In the genomic region with DNA sequence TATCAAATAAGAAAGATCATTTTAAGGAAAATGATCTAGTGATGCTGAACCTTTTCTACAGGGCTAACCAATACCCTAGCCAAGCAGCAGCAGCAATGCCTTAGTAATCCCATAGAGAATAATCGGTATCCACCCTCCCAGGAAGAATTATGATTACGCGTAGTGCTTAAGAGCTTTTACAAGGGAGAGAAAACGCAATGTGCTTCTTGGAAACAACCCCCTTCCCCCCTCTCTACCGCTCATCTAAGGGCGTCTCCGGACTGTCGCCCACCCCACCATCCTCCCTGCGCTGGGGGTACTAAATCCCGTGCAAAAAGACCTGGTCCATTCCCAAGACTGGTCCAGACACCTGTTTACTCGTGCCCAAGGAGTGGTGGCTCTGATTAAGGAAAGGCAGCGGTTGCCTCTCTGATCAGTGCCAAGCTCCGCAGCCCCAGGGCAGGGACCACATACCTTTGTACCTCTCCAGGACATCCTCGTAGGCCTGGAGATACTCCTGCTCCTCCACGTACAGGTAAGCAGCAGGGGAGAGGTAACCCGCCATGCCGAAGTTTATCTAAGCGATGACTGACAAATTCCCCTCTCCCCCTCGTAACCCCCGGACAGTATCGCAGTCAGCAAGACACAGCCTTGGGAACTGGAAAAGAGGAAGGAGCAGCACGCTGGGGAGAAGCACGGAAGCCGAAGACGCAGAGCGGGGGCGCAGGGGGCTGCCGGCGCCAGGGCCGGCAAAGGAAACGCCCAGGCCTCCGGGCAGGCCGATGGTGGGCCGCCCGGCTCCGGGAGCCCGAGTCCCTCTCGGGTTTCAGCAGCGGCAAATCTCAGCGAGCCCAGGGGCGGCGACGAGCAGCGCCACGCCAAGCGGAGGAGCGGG, we compare ENCODE assay signal across 8 cellular contexts.
A peak's percentile ranks its signal among the peaks of the same experiment; 100 is the strongest.
DNase-seq lines count a peak whose midpoint lies in the region; ATAC-seq and TF ChIP-seq lines count a peak whose summit lies in the region.

No MANE protein-coding gene starts in this region.

- H3K9me3 Mint-ChIP-seq in type B pancreatic cell = no peaks in the 10 kb centered on the region

- DNase-seq in ELR (ENCODE audit: low read depth) = peak; percentile 79
- peak; percentile 24 for DNase-seq in HuH-7 (ENCODE audit: low spot score)
- DNase-seq in SKM-1 treated with dmso at 0.1 percent for 144 hours (lab: John Stamatoyannopoulos, UW; ENCODE audit: unreplicated experiment) = peak; percentile 58
- no peak for DNase-seq in effector memory CD4-positive, alpha-beta T cell
- DNase-seq in mesendoderm = peak; percentile 78
- no peak for DNase-seq in type B pancreatic cell (ENCODE audit: extremely low spot score, unreplicated experiment)

- H2AK5ac ChIP-seq in mesendoderm (ENCODE audit: low read length) = no peak overlapping the region

- H3K18ac ChIP-seq in mesendoderm (ENCODE audit: low read length) = peak overlapping the region; percentile 91

- no CpG with 5 or more reads among the region's 47 CpGs for WGBS in mesendoderm (ENCODE audit: extremely low coverage, insufficient coverage, low lambda C conversion rate)

- peak overlapping the region; percentile 71 for H3K23ac ChIP-seq in mesendoderm (ENCODE audit: low read length)

- H3K79me1 ChIP-seq in mesendoderm (ENCODE audit: low read length) = peaks cover 6% of the 10 kb centered on the region

- TF ChIP-seq CTCF in type B pancreatic cell (conservative IDR thresholded peaks at IDR 0.05) = no peak

- H3K56ac ChIP-seq in mesendoderm (ENCODE audit: low read length) = peak overlapping the region; percentile 97

- no peaks in the 10 kb centered on the region for H3K36me3 ChIP-seq in effector memory CD4-positive, alpha-beta T cell (ENCODE audit: control insufficient read depth, insufficient read depth, low read length)
- H3K36me3 ChIP-seq in mesendoderm (ENCODE audit: control insufficient read depth, insufficient read depth, low read length) = no peaks in the 10 kb centered on the region

- peaks cover 3% of the 10 kb centered on the region for H3K27me3 ChIP-seq in effector memory CD4-positive, alpha-beta T cell (replicated peaks; ENCODE audit: control insufficient read depth, insufficient read depth, low read length, poor library complexity, severe bottlenecking)
- H3K27me3 ChIP-seq in mesendoderm (ENCODE audit: insufficient read depth, low read length, poor library complexity) = no peaks in the 10 kb centered on the region

- H3K4me2 ChIP-seq in mesendoderm (ENCODE audit: low read length) = peak overlapping the region; percentile 98

- H2BK15ac ChIP-seq in mesendoderm (replicated peaks; ENCODE audit: low read depth) = no peak overlapping the region

- H4K8ac ChIP-seq in mesendoderm (ENCODE audit: low read depth, low read length) = peak overlapping the region; percentile 30

- H3K4me3 ChIP-seq in effector memory CD4-positive, alpha-beta T cell (ENCODE audit: insufficient read depth, low read depth, low read length, poor library complexity, severe bottlenecking) = peak overlapping the region; percentile 43
- H3K4me3 ChIP-seq in mesendoderm (ENCODE audit: low read length) = peak overlapping the region; percentile 84

- ATAC-seq in GM21515 (IDR thresholded peaks at IDR 0.05; ENCODE audit: unreplicated experiment) = peak; percentile 31
- no peak for ATAC-seq in GM18519 (IDR thresholded peaks at IDR 0.05; ENCODE audit: low FRiP score, unreplicated experiment)

- H2BK5ac ChIP-seq in mesendoderm (ENCODE audit: low read length) = peak overlapping the region; percentile 84

- peaks cover 14% of the 10 kb centered on the region for H3K4me1 Mint-ChIP-seq in type B pancreatic cell (ENCODE audit: unreplicated experiment)

- H3K4me3 Mint-ChIP-seq in type B pancreatic cell = peak overlapping the region; percentile 97

- H3K9ac ChIP-seq in mesendoderm (ENCODE audit: low read length) = peak overlapping the region; percentile 91

- H3K27ac Mint-ChIP-seq in type B pancreatic cell = peak overlapping the region; percentile 93

- peaks cover 4% of the 10 kb centered on the region for H3K27me3 Mint-ChIP-seq in type B pancreatic cell

- H3K79me2 ChIP-seq in mesendoderm (ENCODE audit: control insufficient read depth, insufficient read depth, low read length) = peaks cover 41% of the 10 kb centered on the region

- no peak overlapping the region for H3K27ac ChIP-seq in effector memory CD4-positive, alpha-beta T cell (ENCODE audit: insufficient read depth, low read length, poor library complexity, severe bottlenecking)
- H3K27ac ChIP-seq in mesendoderm (ENCODE audit: low read depth, low read length) = peak overlapping the region; percentile 97

- H2BK120ac ChIP-seq in mesendoderm (ENCODE audit: low read depth, low read length) = peak overlapping the region; percentile 90

- H3K9me3 ChIP-seq in effector memory CD4-positive, alpha-beta T cell (ENCODE audit: control insufficient read depth, low read length) = no peaks in the 10 kb centered on the region

- H3K36me3 Mint-ChIP-seq in type B pancreatic cell = no peaks in the 10 kb centered on the region

- no peak overlapping the region for H4K5ac ChIP-seq in mesendoderm (ENCODE audit: low read length)

- peak overlapping the region; percentile 8 for H3K4ac ChIP-seq in mesendoderm (ENCODE audit: low read depth, low read length)

- no peaks in the 10 kb centered on the region for H3K4me1 ChIP-seq in effector memory CD4-positive, alpha-beta T cell (ENCODE audit: control insufficient read depth, insufficient read depth, low read length, poor library complexity, severe bottlenecking)
- no peaks in the 10 kb centered on the region for H3K4me1 ChIP-seq in mesendoderm (ENCODE audit: control insufficient read depth, low read depth, low read length)

Comparison
In these comparisons a context has a peak if more than half of its experiments do, and no peak if none do; other contexts are left out.
1. DNase-seq: peak in ELR (single experiment), HuH-7 (single experiment), SKM-1 treated with dmso at 0.1 percent for 144 hours (single experiment) and mesendoderm (single experiment); none in effector memory CD4-positive, alpha-beta T cell (0 of 3) and type B pancreatic cell (single experiment).